ENCODE assay signal across 27 cellular contexts in the genomic region with DNA sequence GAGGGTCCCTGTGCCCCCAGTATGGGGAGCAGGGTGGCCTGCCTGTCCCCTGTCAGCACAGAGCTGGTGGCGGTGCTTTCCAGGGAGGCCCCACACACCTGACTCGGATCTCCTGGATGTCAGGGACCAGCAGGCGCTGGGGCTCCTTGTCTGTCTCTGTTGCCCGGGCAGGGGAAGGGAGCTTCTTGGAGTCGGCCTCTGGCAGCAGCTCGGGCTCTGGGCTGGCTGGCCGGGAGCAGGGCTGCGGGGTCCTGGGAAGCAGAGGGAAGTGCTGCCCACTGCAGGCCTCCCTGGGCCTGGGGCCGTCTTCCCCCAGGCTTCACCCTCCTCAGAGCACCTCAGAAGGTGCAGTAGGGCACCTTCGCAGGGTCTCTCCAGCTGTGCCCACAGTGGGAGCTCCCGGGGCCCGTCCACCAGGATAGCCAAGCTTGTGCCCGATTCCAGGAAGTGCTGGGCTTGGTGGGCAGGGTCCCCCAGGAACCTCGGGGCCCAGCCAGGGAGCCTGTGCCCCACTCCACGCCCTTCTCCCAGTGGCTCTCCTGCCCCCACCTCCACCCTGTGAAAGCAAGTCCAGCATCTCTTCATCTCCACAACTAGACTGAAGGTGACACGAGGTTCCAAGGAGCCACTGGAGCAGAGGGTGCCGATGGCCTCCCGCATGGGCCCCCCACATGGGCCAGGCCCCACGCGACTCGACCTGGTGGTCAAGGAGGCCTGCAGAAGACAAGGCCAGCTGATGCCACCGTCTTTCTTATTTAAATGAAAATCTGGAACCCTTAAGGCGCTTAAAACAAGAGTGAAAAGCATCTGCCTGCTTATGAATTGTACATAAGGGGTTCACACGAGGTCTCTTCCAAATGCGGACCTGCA. TPM values are rescaled to one million over a fixed set of nuclear protein-coding genes. Genes with fewer than 3 reads are reported as not detected.
"Had no signal": no experiment of that assay in that cellular context is flagged by ENCODE, and none has a peak within 500 bp of the region (broad histone marks: within the 10 kb centered on the region; RNA-seq: fewer than 3 reads in every experiment).

No MANE protein-coding gene starts in this region.

- H2AFZ ChIP-seq: hepatocyte had no signal

- H3K4me1 ChIP-seq: heart right ventricle, lower lobe of right lung, pancreas, prostate gland, sigmoid colon, spleen, tibial nerve, uterus had no signal

- H3K9me3 ChIP-seq: heart right ventricle, lower lobe of right lung, pancreas, prostate gland, sigmoid colon, spleen, tibial nerve, uterus had no signal

- ATAC-seq: left cardiac atrium; left lobe of liver; lower lobe of right lung; naive thymus-derived CD8-positive, alpha-beta T cell; pancreas; stimulated activated memory B cell treated with anti-CD40 and anti-IgM and Interleukin-4, amounts not matched to agents 10 μg/mL and 1 μg/mL and 100 μg/mL, for 72 hours; stimulated activated naive CD8-positive, alpha-beta T cell treated with anti-CD3 and anti-CD28 coated beads, Interleukin-15, amount 100 ng/mL, for 72 hours had no signal

- H3K4me2 ChIP-seq: hepatocyte had no signal

- H3K4me3 ChIP-seq: heart right ventricle, hepatocyte, lower lobe of right lung, pancreas, prostate gland, sigmoid colon, spleen, tibial nerve, uterus had no signal

- DNase-seq: heart right ventricle; kidney glomerular epithelial cell; left cardiac atrium; lower lobe of right lung; mammary epithelial cell; mesenchymal stem cell; naive thymus-derived CD8-positive, alpha-beta T cell; nucleus accumbens; sigmoid colon; small intestine; spleen; stimulated activated CD4-positive, alpha-beta T cell treated with anti-CD3 and anti-CD28 coated beads, Interleukin-4, amount 100 ng/mL, for 24 hours; stimulated activated naive CD4-positive, alpha-beta T cell treated with Interleukin-2 at 50 U/mL for 16 hours; stimulated activated naive CD8-positive, alpha-beta T cell treated with anti-CD3 and anti-CD28 coated beads, Interleukin-15, amount 100 ng/mL, for 72 hours; uterus had no signal

- H3K27me3 ChIP-seq: hepatocyte, pancreas, sigmoid colon, tibial nerve, uterus had no signal

- H3K36me3 ChIP-seq: heart right ventricle, lower lobe of right lung, pancreas, prostate gland, sigmoid colon, spleen, uterus had no signal

- H3K27ac ChIP-seq: heart right ventricle, hepatocyte, lower lobe of right lung, pancreas, prostate gland, sigmoid colon, spleen, tibial nerve, uterus had no signal

RNA-seq across cellular contexts. Expression of a gene that starts 28.2 kb away (rescaled TPM):
- total RNA-seq: heart right ventricle; hepatocyte; left cardiac atrium; left lobe of liver; liver; lower lobe of right lung; mammary epithelial cell; mucosa of gallbladder; naive thymus-derived CD8-positive, alpha-beta T cell; osteoblast; prostate gland; sigmoid colon; temporal lobe; ureter; uterus had no signal
- polyA plus RNA-seq: heart right ventricle; hepatocyte; keratinocyte; liver; mammary epithelial cell; naive thymus-derived CD8-positive, alpha-beta T cell had no signal

RNA-seq across cellular contexts. Expression of a gene that starts 37.2 kb away (rescaled TPM):
- total RNA-seq: heart right ventricle; hepatocyte; left cardiac atrium; left lobe of liver; liver; lower lobe of right lung; mammary epithelial cell; mucosa of gallbladder; naive thymus-derived CD8-positive, alpha-beta T cell; osteoblast; prostate gland; sigmoid colon; temporal lobe; ureter; uterus had no signal
- polyA plus RNA-seq: keratinocyte; liver; mammary epithelial cell; naive thymus-derived CD8-positive, alpha-beta T cell had no signal
